ENCODE assay signal across 1 cellular context in the genomic region with DNA sequence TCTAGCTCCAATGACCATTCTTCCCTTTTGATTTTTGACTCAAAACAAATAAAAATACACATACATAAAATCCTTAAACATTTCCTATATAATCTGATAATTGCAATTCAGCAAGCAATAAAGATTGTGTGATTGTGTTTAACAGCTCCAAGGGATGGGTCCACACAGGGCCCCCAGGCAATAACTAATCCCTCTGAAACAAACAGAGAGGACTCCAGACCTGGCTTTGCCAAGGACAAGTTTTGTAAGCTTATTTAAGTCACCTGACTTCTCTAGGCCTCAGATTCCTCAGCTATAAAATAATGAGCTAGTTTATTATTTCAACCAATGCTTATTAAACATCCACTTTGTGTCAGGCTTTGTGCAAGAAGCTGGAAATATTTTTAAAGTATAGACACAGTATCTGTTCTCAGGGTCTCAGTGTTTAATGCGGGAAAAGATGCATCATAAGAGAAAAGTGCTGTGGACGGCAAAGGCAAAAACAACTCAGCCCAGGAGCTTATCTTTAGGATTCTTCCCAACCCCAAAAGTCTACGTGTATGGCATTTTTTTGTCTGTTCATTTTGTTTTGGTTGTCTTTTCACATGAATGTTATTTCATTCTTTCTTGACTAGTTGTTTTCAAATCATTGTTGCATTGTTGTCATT.
TF ChIP-seq lines count a peak whose summit lies in the region.

No MANE protein-coding gene starts in this region.

TF ChIP-seq in endothelial cell of umbilical vein, 7 proteins besides CTCF, POLR2A, EP300 and RAD21 (continued from another document):
- TF ChIP-seq EZH2 (IDR thresholded peaks at IDR 0.05; ENCODE audit: borderline replicate concordance, low read depth, low read length, severe bottlenecking) (no peak), POLR2AphosphoS5 (IDR thresholded peaks at IDR 0.05; ENCODE audit: insufficient read depth, low read depth, low read length) (no peak)
- TF ChIP-seq, protein P1, sequence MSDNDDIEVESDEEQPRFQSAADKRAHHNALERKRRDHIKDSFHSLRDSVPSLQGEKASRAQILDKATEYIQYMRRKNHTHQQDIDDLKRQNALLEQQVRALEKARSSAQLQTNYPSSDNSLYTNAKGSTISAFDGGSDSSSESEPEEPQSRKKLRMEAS (IDR thresholded peaks at IDR 0.05; ENCODE audit: insufficient read depth, insufficient read length): no peak
